Comparison of ENCODE assay signal across 8 cellular contexts in the genomic region with DNA sequence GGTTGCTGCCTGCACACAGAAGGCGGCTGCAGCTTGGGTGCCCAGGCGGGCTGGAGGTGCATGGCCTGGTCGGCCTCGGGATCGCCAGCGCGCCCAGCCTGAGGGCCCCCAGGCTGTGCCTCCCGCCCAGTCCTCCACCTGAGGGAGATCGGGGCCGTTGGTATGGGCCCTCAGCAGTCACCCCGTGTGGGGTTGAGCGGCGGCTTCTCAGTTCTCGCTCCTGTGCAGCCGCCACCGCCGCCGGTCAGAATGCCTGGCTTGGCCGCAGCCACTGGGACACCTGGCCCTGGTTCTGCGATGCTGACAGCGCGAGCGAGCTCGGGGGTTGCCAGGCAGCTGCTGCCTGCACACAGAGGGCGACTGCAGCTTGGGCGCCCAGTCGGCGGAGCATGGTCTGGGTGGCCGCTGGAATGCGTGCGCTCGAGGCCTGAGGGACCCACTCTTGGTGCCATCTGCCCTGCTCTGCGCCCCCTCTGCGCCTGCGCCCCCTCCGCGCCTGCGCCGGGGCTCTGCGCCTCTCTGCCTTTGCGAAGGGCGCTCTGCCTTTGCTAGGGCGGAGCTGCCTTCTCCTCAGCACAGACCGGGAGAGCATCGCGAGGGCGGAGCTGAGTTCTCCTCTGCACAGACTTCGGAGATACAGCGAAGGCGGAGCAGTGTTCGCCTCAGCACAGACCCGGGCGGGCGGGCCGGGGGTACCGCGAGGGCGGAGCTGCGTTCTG.
DNase-seq lines count a peak whose midpoint lies in the region; ATAC-seq, FAIRE-seq and TF ChIP-seq lines count a peak whose summit lies in the region.
"Not testable (repeated sequence)": the region's sequence is repeated elsewhere in the genome, so short reads cannot be mapped to it uniquely, and the experiment has no call there.

No MANE protein-coding gene starts in this region.

- peak overlapping the region; percentile 78 for H2AFZ ChIP-seq in GM12878 (ENCODE audit: control insufficient read depth, low read depth, low read length)
- not testable (repeated sequence) for H2AFZ ChIP-seq in parathyroid adenoma

- H3K27ac Mint-ChIP-seq in stimulated activated naive B cell treated with anti-CD40 and anti-IgM and Interleukin-4, amounts not matched to agents 10 μg/mL and 1 μg/mL and 100 μg/mL, for 72 hours: not testable (repeated sequence)

- TF ChIP-seq POLR2A in GM12878 (IDR thresholded peaks at IDR 0.05; ENCODE audit: low read depth, low read length): peak; percentile 76

- not testable (repeated sequence) for H4K20me1 ChIP-seq in GM12878 (ENCODE audit: control insufficient read depth, insufficient read depth)

- not testable (repeated sequence) for H3K9me3 ChIP-seq in GM12878 (replicated peaks; ENCODE audit: control insufficient read depth, insufficient read depth, low read length); left ventricle myocardium inferior (replicated peaks); parathyroid adenoma (ENCODE audit: control insufficient read depth, low read length)

- ATAC-seq in GM21619 (IDR thresholded peaks at IDR 0.05; ENCODE audit: unreplicated experiment) (peak; percentile 100), HG03558 (IDR thresholded peaks at IDR 0.05; ENCODE audit: extremely low read depth, unreplicated experiment) (peak; percentile 100), GM12878 (peak; percentile 100)
- ATAC-seq in stimulated activated naive B cell treated with anti-CD40 and anti-IgM and Interleukin-4, amounts not matched to agents 10 μg/mL and 1 μg/mL and 100 μg/mL, for 72 hours (replicated peaks): peak; percentile 100

- CTCF ChIA-PET in GM12878 (lab: Yijun Ruan, JAX): not testable (repeated sequence)

- BruUV-seq in GM12878 (replicated peaks; lab: Mats Ljungman, UMichigan): not testable (repeated sequence)

- peak overlapping the region; percentile 72 to 75 for H3K4me3 Mint-ChIP-seq in stimulated activated naive B cell treated with anti-CD40 and anti-IgM and Interleukin-4, amounts not matched to agents 10 μg/mL and 1 μg/mL and 100 μg/mL, for 72 hours

- WGBS in GM12878 (ENCODE audit: insufficient coverage, insufficient replicate concordance, low lambda C conversion rate, missing lambda C conversion rate): 6% methylated on average over 53 of the region's 59 CpGs

- peak overlapping the region; percentile 48 for H3K4me2 ChIP-seq in GM12878 (ENCODE audit: control insufficient read depth, insufficient read depth)
- peak overlapping the region; percentile 53 for H3K4me2 ChIP-seq in parathyroid adenoma (ENCODE audit: low read length)

- POLR2A ChIA-PET in GM12878 (lab: Charles Lee): not testable (repeated sequence)

- in situ Hi-C loops in G401 (cut with HindIII; ENCODE audit: low sequenced_read_pairs); GM12878 (cut with MboI): not testable (repeated sequence)

- TF ChIP-seq CTCF in GM12878 (IDR thresholded peaks at IDR 0.05 in 2 of 3, conservative IDR thresholded peaks at IDR 0.05 in 1 of 3; ENCODE audit: control insufficient read depth in 2 of 3, extremely low read depth in 1 of 3, insufficient read depth in 1 of 3, low read depth in 3 of 3, low read length in 3 of 3); left ventricle myocardium inferior (IDR thresholded peaks at IDR 0.05; ENCODE audit: borderline replicate concordance); parathyroid adenoma (IDR thresholded peaks at IDR 0.05): not testable (repeated sequence)

- not testable (repeated sequence) for H3K36me3 Mint-ChIP-seq in stimulated activated naive B cell treated with anti-CD40 and anti-IgM and Interleukin-4, amounts not matched to agents 10 μg/mL and 1 μg/mL and 100 μg/mL, for 72 hours

- DNase-seq in G401 (ENCODE audit: low spot score) (peak; percentile 88), GM12878 (ENCODE audit: low read depth, low spot score) (peak; percentile 65), left ventricle myocardium inferior (peak; percentile 50)
- peak; percentile 38 for DNase-seq in activated CD4-positive, CD25-positive, alpha-beta regulatory T cell treated with anti-CD3 and anti-CD28 coated beads, Interleukin-2, amount 50 U/mL, for 16 hours (ENCODE audit: low read depth, low spot score)
- peak; percentile 77 for DNase-seq in stimulated activated naive B cell treated with anti-CD40 and anti-IgM and Interleukin-4, amounts not matched to agents 10 μg/mL and 1 μg/mL and 100 μg/mL, for 72 hours

- not testable (repeated sequence) for H3K9me3 Mint-ChIP-seq in stimulated activated naive B cell treated with anti-CD40 and anti-IgM and Interleukin-4, amounts not matched to agents 10 μg/mL and 1 μg/mL and 100 μg/mL, for 72 hours

- peak overlapping the region; percentile 61; the same call in 1 of the 2 replicates for H3K4me3 ChIP-seq in GM12878
- peak overlapping the region; percentile 65 for H3K4me3 ChIP-seq in left ventricle myocardium inferior
- H3K4me3 ChIP-seq in parathyroid adenoma (ENCODE audit: low read depth, low read length): peak overlapping the region; percentile 33

- RAD21 ChIA-PET in GM12878 (lab: Charles Lee; ENCODE audit: unreplicated experiment): not testable (repeated sequence)

- H3K9ac ChIP-seq in GM12878 (ENCODE audit: control insufficient read depth, insufficient read depth, low read length); parathyroid adenoma: not testable (repeated sequence)

- not testable (repeated sequence) for FAIRE-seq in GM12878 (lab: Jason Lieb, UNC)

- H3K36me3 ChIP-seq in GM12878 (ENCODE audit: control insufficient read depth in 2 of 2, insufficient read depth in 2 of 2, low read length in 1 of 2); left ventricle myocardium inferior; parathyroid adenoma (ENCODE audit: control insufficient read depth, insufficient read depth, low read length): not testable (repeated sequence)

- not testable (repeated sequence) for TF ChIP-seq EP300 in GM12878 (IDR thresholded peaks at IDR 0.05; ENCODE audit: borderline replicate concordance in 1 of 2, control insufficient read depth in 1 of 2, low read depth in 2 of 2, low read length in 2 of 2)

- H3K4me1 Mint-ChIP-seq in stimulated activated naive B cell treated with anti-CD40 and anti-IgM and Interleukin-4, amounts not matched to agents 10 μg/mL and 1 μg/mL and 100 μg/mL, for 72 hours: not testable (repeated sequence)

- TF ChIP-seq RAD21 in GM12878 (IDR thresholded peaks at IDR 0.05; ENCODE audit: insufficient read depth, low read depth, low read length): not testable (repeated sequence)

- SMC1A ChIA-PET in GM12878 (lab: Charles Lee; ENCODE audit: uncharacterized antibody, unreplicated experiment): not testable (repeated sequence)

- H3K27me3 Mint-ChIP-seq in stimulated activated naive B cell treated with anti-CD40 and anti-IgM and Interleukin-4, amounts not matched to agents 10 μg/mL and 1 μg/mL and 100 μg/mL, for 72 hours: not testable (repeated sequence)

- H3K4me1 ChIP-seq in GM12878 (ENCODE audit: control insufficient read depth, insufficient read depth, low read length); left ventricle myocardium inferior; parathyroid adenoma: not testable (repeated sequence)

- not testable (repeated sequence) for H3K27ac ChIP-seq in GM12878 (ENCODE audit: control insufficient read depth, insufficient read depth); left ventricle myocardium inferior (replicated peaks); parathyroid adenoma

- not testable (repeated sequence) for H3K79me2 ChIP-seq in GM12878 (ENCODE audit: control insufficient read depth, insufficient read depth, low read length); parathyroid adenoma

- H3K27me3 ChIP-seq in GM12878 (replicated peaks in 1 of 2; ENCODE audit: control insufficient read depth in 2 of 2, insufficient read depth in 2 of 2, low read length in 1 of 2); parathyroid adenoma (ENCODE audit: control insufficient read depth, insufficient read depth, low read length): not testable (repeated sequence)
- peaks cover 28% of the 10 kb centered on the region for H3K27me3 ChIP-seq in left ventricle myocardium inferior (ENCODE audit: low read depth)

- intact Hi-C loops in GM12878 (cut with micrococcal nuclease; ENCODE audit: unreplicated experiment); left ventricle myocardium inferior (cut with micrococcal nuclease): not testable (repeated sequence)

TF ChIP-seq in GM12878, 131 proteins besides CTCF, POLR2A, EP300 and RAD21 (continues in another document):
- TF ChIP-seq NRF1 (conservative IDR thresholded peaks at IDR 0.05; ENCODE audit: low read depth, low read length): peak; percentile 74
- TF ChIP-seq, protein P1, sequence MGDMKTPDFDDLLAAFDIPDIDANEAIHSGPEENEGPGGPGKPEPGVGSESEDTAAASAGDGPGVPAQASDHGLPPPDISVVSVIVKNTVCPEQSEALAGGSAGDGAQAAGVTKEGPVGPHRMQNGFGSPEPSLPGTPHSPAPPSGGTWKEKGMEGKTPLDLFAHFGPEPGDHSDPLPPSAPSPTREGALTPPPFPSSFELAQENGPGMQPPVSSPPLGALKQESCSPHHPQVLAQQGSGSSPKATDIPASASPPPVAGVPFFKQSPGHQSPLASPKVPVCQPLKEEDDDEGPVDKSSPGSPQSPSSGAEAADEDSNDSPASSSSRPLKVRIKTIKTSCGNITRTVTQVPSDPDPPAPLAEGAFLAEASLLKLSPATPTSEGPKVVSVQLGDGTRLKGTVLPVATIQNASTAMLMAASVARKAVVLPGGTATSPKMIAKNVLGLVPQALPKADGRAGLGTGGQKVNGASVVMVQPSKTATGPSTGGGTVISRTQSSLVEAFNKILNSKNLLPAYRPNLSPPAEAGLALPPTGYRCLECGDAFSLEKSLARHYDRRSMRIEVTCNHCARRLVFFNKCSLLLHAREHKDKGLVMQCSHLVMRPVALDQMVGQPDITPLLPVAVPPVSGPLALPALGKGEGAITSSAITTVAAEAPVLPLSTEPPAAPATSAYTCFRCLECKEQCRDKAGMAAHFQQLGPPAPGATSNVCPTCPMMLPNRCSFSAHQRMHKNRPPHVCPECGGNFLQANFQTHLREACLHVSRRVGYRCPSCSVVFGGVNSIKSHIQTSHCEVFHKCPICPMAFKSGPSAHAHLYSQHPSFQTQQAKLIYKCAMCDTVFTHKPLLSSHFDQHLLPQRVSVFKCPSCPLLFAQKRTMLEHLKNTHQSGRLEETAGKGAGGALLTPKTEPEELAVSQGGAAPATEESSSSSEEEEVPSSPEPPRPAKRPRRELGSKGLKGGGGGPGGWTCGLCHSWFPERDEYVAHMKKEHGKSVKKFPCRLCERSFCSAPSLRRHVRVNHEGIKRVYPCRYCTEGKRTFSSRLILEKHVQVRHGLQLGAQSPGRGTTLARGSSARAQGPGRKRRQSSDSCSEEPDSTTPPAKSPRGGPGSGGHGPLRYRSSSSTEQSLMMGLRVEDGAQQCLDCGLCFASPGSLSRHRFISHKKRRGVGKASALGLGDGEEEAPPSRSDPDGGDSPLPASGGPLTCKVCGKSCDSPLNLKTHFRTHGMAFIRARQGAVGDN (IDR thresholded peaks at IDR 0.05): peak; percentile 83
- peak in 1 of 2 experiments; percentile 32; a peak in 1 of 3 replicates for TF ChIP-seq EGR1 (IDR thresholded peaks at IDR 0.05; ENCODE audit: borderline replicate concordance in 1 of 2, low read depth in 2 of 2, low read length in 2 of 2)

Comparison
In these comparisons a context has a peak if more than half of its experiments do, and no peak if none do; other contexts are left out.
1. DNase-seq: peak in every context shown above with its lines; median percentile 88 in G401; 77 in stimulated activated naive B cell treated with anti-CD40 and anti-IgM and Interleukin-4, amounts not matched to agents 10 μg/mL and 1 μg/mL and 100 μg/mL, for 72 hours; 65 in GM12878; 50 in left ventricle myocardium inferior; 38 in activated CD4-positive, CD25-positive, alpha-beta regulatory T cell treated with anti-CD3 and anti-CD28 coated beads, Interleukin-2, amount 50 U/mL, for 16 hours.